In the genomic region with DNA sequence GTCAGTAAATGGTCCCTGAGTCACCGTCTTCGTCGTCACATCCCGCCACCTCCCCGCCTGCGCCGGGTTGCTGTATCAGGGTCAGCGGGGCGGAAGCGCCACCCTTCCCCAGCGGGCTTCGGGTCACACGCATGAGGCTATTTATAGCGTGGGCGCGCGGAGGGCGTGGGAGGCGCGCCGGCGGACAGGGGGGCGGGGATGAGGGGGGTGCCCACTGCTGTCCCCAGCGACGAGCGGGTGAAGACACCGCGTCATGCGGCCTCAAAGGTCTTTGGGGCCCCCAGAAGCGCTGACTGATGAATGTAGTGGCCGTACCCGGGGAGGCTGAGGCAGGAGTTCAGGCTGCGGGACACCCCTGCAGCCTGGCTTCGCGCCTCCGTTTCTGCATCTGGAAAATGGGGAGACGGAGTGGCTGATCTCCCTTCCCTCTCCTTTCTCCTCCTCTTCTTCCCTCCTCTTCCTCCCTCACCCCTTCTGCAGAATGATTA, we compare ENCODE assay signal across 8 cellular contexts. TPM values are rescaled to one million over a fixed set of nuclear protein-coding genes. Genes with fewer than 3 reads are reported as not detected.
A peak's percentile ranks its signal among the peaks of the same experiment; 100 is the strongest.
DNase-seq lines count a peak whose midpoint lies in the region; ATAC-seq and TF ChIP-seq lines count a peak whose summit lies in the region.

No MANE protein-coding gene starts in this region.

- intact Hi-C loops in activated CD4-positive, alpha-beta T cell treated with anti-CD3 and anti-CD28 coated beads for 36 hours (cut with DNase I, micrococcal nuclease) = loop anchor here in 1 of 2 experiments (10.0 kb wide), 1 partner anchor 235 kb away; no protein-coding TSS in a partner anchor
- intact Hi-C loops in prostate gland (cut with DNase I) = no loop called here

- H3K4ac ChIP-seq in mesenchymal stem cell (ENCODE audit: low read depth in 1 of 2, low read length in 2 of 2) = no peak overlapping the region

- no peaks in the 10 kb centered on the region for H3K9me3 ChIP-seq in CD8-positive, alpha-beta memory T cell (ENCODE audit: low read length)
- H3K9me3 ChIP-seq in ectodermal cell (ENCODE audit: control insufficient read depth, low read length) = no peaks in the 10 kb centered on the region
- no peaks in the 10 kb centered on the region for H3K9me3 ChIP-seq in mesenchymal stem cell (ENCODE audit: control insufficient read depth, low read length)
- no peaks in the 10 kb centered on the region for H3K9me3 ChIP-seq in prostate gland

- H4K8ac ChIP-seq in mesenchymal stem cell (ENCODE audit: low read length) = peak overlapping the region; percentile 21

- H3K27me3 Mint-ChIP-seq in CD8-positive, alpha-beta memory T cell = peaks cover 52 to 73% of the 10 kb centered on the region in 2 donors
- peaks cover 48% of the 10 kb centered on the region for H3K27me3 Mint-ChIP-seq in activated CD4-positive, alpha-beta T cell treated with anti-CD3 and anti-CD28 coated beads for 36 hours

- no peaks in the 10 kb centered on the region for H3K36me3 ChIP-seq in CD8-positive, alpha-beta memory T cell (ENCODE audit: insufficient read depth, low read length)
- H3K36me3 ChIP-seq in ectodermal cell (ENCODE audit: control insufficient read depth, insufficient read depth, low read length) (no peaks in the 10 kb centered on the region), mesenchymal stem cell (ENCODE audit: control insufficient read depth in 1 of 2, insufficient read depth in 2 of 2, low read depth in 1 of 2, low read length in 2 of 2) (no peaks in the 10 kb centered on the region), prostate gland (no peaks in the 10 kb centered on the region)

- H3K9ac ChIP-seq in mesenchymal stem cell (ENCODE audit: low read length) = peak overlapping the region; percentile 62

- H2AFZ ChIP-seq in mesenchymal stem cell (ENCODE audit: low read depth, low read length) = no peak overlapping the region

- peaks cover 12 to 13% (median 13%) of the 10 kb centered on the region in 3 donors for H3K4me1 Mint-ChIP-seq in CD8-positive, alpha-beta memory T cell
- peaks cover 5% of the 10 kb centered on the region for H3K4me1 Mint-ChIP-seq in activated CD4-positive, alpha-beta T cell treated with anti-CD3 and anti-CD28 coated beads for 36 hours

- H3K18ac ChIP-seq in mesenchymal stem cell (ENCODE audit: low read depth in 1 of 2, low read length in 2 of 2) = no peak overlapping the region

- peak overlapping the region; percentile 10 for H3K4me2 ChIP-seq in mesenchymal stem cell (ENCODE audit: low read length, poor library complexity, severe bottlenecking)

- no peaks in the 10 kb centered on the region for H3K36me3 Mint-ChIP-seq in CD8-positive, alpha-beta memory T cell
- H3K36me3 Mint-ChIP-seq in activated CD4-positive, alpha-beta T cell treated with anti-CD3 and anti-CD28 coated beads for 36 hours (ENCODE audit: low read depth) = no peaks in the 10 kb centered on the region

- H3K14ac ChIP-seq in mesenchymal stem cell (ENCODE audit: low read length in 2 of 2) = no peak overlapping the region

- peak overlapping the region in 6 of 7 donors; percentile 34 to 86 (median 60) for H3K4me3 Mint-ChIP-seq in CD8-positive, alpha-beta memory T cell
- H3K4me3 Mint-ChIP-seq in activated CD4-positive, alpha-beta T cell treated with anti-CD3 and anti-CD28 coated beads for 36 hours = peak overlapping the region; percentile 18

- POLR2A ChIA-PET in CD8-positive, alpha-beta memory T cell (lab: Charles Lee) = no interaction called here
- POLR2A ChIA-PET in activated CD4-positive, alpha-beta T cell treated with anti-CD3 and anti-CD28 coated beads for 36 hours (lab: Charles Lee) = no interaction called here

- ATAC-seq in HG03432 (IDR thresholded peaks at IDR 0.05; ENCODE audit: unreplicated experiment) = peak; percentile 60
- peak; percentile 83 for ATAC-seq in activated CD4-positive, alpha-beta T cell treated with anti-CD3 and anti-CD28 coated beads for 36 hours

- H3K79me1 ChIP-seq in mesenchymal stem cell (replicated peaks; ENCODE audit: low read length, poor library complexity, severe bottlenecking) = no peaks in the 10 kb centered on the region

- H3K27me3 ChIP-seq in CD8-positive, alpha-beta memory T cell (ENCODE audit: insufficient read depth, low read length, poor library complexity, severe bottlenecking) = peaks cover 28% of the 10 kb centered on the region
- peaks cover 21% of the 10 kb centered on the region for H3K27me3 ChIP-seq in ectodermal cell (ENCODE audit: control insufficient read depth, insufficient read depth, low read length, poor library complexity, severe bottlenecking)
- H3K27me3 ChIP-seq in mesenchymal stem cell (ENCODE audit: control insufficient read depth in 1 of 2, insufficient read depth in 1 of 2, low read length in 2 of 2) = peaks cover 55 to 60% of the 10 kb centered on the region in 2 experiments
- no peaks in the 10 kb centered on the region for H3K27me3 ChIP-seq in prostate gland (replicated peaks; ENCODE audit: insufficient read depth)

- no peak for TF ChIP-seq CTCF in prostate gland (IDR thresholded peaks at IDR 0.05)

- no peak overlapping the region for H3K4me3 ChIP-seq in CD8-positive, alpha-beta memory T cell (ENCODE audit: low read length)
- H3K4me3 ChIP-seq in ectodermal cell (ENCODE audit: insufficient read depth, low read depth, low read length) (peak overlapping the region; percentile 19), mesenchymal stem cell (ENCODE audit: insufficient read depth in 1 of 2, low read depth in 1 of 2, low read length in 2 of 2) (peak overlapping the region in 1 of 2 experiments; percentile 53), prostate gland (no peak overlapping the region)

- H4K91ac ChIP-seq in mesenchymal stem cell (ENCODE audit: low read length) = no peak overlapping the region

- DNase-seq in CD8-positive, alpha-beta memory T cell = peak in 4 of 5 donors; percentile 26 to 68 (median 54)
- peak; percentile 65 for DNase-seq in activated CD4-positive, alpha-beta T cell treated with anti-CD3 and anti-CD28 coated beads for 36 hours
- DNase-seq in mesenchymal stem cell = peak; percentile 96
- DNase-seq in stimulated activated CD8-positive, alpha-beta memory T cell treated with anti-CD3 and anti-CD28 coated beads, Interleukin-7, amount 100 ng/mL, for 48 hours (ENCODE audit: extremely low read depth in 1 of 2, low read depth in 1 of 2) = peak; percentile 47 to 50
- DNase-seq in NCI-H1092 treated with DMSO at 0.1 percent for 48 hours (lab: John Stamatoyannopoulos, UW) = no peak
- no peak for DNase-seq in prostate gland (ENCODE audit: low spot score)

- H2AK5ac ChIP-seq in mesenchymal stem cell (ENCODE audit: low read length, severe bottlenecking) = no peak overlapping the region

- H3K27ac ChIP-seq in CD8-positive, alpha-beta memory T cell (ENCODE audit: low read depth, low read length) = no peak overlapping the region
- H3K27ac ChIP-seq in ectodermal cell (ENCODE audit: insufficient read depth, low read depth, low read length, poor library complexity, severe bottlenecking) = no peak overlapping the region
- no peak overlapping the region for H3K27ac ChIP-seq in mesenchymal stem cell (ENCODE audit: low read length, poor library complexity, severe bottlenecking)
- no peak overlapping the region for H3K27ac ChIP-seq in prostate gland

- WGBS in ectodermal cell, 2 experiments = 4% methylated on average over 37 of the region's 37 CpGs
- 2% methylated on average over 32 of the region's 37 CpGs for WGBS in mesenchymal stem cell
- WGBS in prostate gland = 6% methylated on average over 37 of the region's 37 CpGs

- no peak overlapping the region for H3K23ac ChIP-seq in mesenchymal stem cell (ENCODE audit: low read length in 2 of 2)

- H3K4me1 ChIP-seq in CD8-positive, alpha-beta memory T cell (ENCODE audit: insufficient read depth, low read length) = peaks cover 9% of the 10 kb centered on the region
- H3K4me1 ChIP-seq in ectodermal cell (ENCODE audit: control insufficient read depth, insufficient read depth, low read length) = peaks cover 10% of the 10 kb centered on the region
- H3K4me1 ChIP-seq in mesenchymal stem cell (ENCODE audit: control insufficient read depth, insufficient read depth, low read depth, low read length) = peaks cover 6% of the 10 kb centered on the region
- no peaks in the 10 kb centered on the region for H3K4me1 ChIP-seq in prostate gland (replicated peaks)

- no peak overlapping the region for H2BK120ac ChIP-seq in mesenchymal stem cell (ENCODE audit: low read depth, low read length)

- H2BK5ac ChIP-seq in mesenchymal stem cell (ENCODE audit: low read depth, low read length, poor library complexity, severe bottlenecking) = no peak overlapping the region

- CTCF ChIA-PET in CD8-positive, alpha-beta memory T cell (lab: Charles Lee) = no interaction called here
- CTCF ChIA-PET in activated CD4-positive, alpha-beta T cell treated with anti-CD3 and anti-CD28 coated beads for 36 hours (lab: Charles Lee) = no interaction called here

- no peak for TF ChIP-seq POLR2A in prostate gland (IDR thresholded peaks at IDR 0.05)

- H3K27ac Mint-ChIP-seq in CD8-positive, alpha-beta memory T cell = peak overlapping the region in 2 of 8 donors; percentile 32 to 66
- no peak overlapping the region for H3K27ac Mint-ChIP-seq in activated CD4-positive, alpha-beta T cell treated with anti-CD3 and anti-CD28 coated beads for 36 hours

- no peak overlapping the region for H2BK12ac ChIP-seq in mesenchymal stem cell (ENCODE audit: low read length in 2 of 2)

- no peak overlapping the region for H2BK15ac ChIP-seq in mesenchymal stem cell (ENCODE audit: low read depth, poor library complexity, severe bottlenecking)

- no peaks in the 10 kb centered on the region for H3K9me3 Mint-ChIP-seq in CD8-positive, alpha-beta memory T cell
- H3K9me3 Mint-ChIP-seq in activated CD4-positive, alpha-beta T cell treated with anti-CD3 and anti-CD28 coated beads for 36 hours (ENCODE audit: low read depth) = no peaks in the 10 kb centered on the region

RNA-seq across cellular contexts. Expression of a gene that starts 7.9 kb away (rescaled TPM):
- not detected for total RNA-seq in CD8-positive, alpha-beta memory T cell
- polyA plus RNA-seq in CD8-positive, alpha-beta memory T cell = not detected
- under 1 TPM; 0.02 to 0.04 TPM for total RNA-seq in activated CD4-positive, alpha-beta T cell treated with anti-CD3 and anti-CD28 coated beads for 36 hours
- 0.96 TPM for polyA plus RNA-seq in ectodermal cell (2013, experiment 1 of 4)
- 0.91 TPM for polyA plus RNA-seq in ectodermal cell (2013, experiment 2 of 4)
- polyA plus RNA-seq in ectodermal cell (2013, experiment 3 of 4) = 0.96 TPM
- 0.93 TPM for polyA plus RNA-seq in ectodermal cell (2013, experiment 4 of 4)
- polyA plus RNA-seq in mesenchymal stem cell (2013, experiment 1 of 2) = 0.43 TPM
- 0.37 TPM for polyA plus RNA-seq in mesenchymal stem cell (2013, experiment 2 of 2)
- total RNA-seq in prostate gland = 1 to 10 TPM in 1 of 2 donors, under 1 TPM in 1; 0.14 to 2.4 TPM

RNA-seq across cellular contexts. Expression of a gene that starts 39.0 kb away (rescaled TPM):
- 10 to 100 TPM; 66.1 to 72.3 TPM for total RNA-seq in CD8-positive, alpha-beta memory T cell
- 43.0 TPM for polyA plus RNA-seq in CD8-positive, alpha-beta memory T cell
- 10 to 100 TPM; 57.6 to 79.3 TPM for total RNA-seq in activated CD4-positive, alpha-beta T cell treated with anti-CD3 and anti-CD28 coated beads for 36 hours
- 62.7 TPM for polyA plus RNA-seq in ectodermal cell (2013, experiment 1 of 4)
- polyA plus RNA-seq in ectodermal cell (2013, experiment 2 of 4) = 70.2 TPM
- 46.1 TPM for polyA plus RNA-seq in ectodermal cell (2013, experiment 3 of 4)
- polyA plus RNA-seq in ectodermal cell (2013, experiment 4 of 4) = 42.3 TPM
- 30.5 TPM for polyA plus RNA-seq in mesenchymal stem cell (2013, experiment 1 of 2)
- polyA plus RNA-seq in mesenchymal stem cell (2013, experiment 2 of 2) = 31.4 TPM
- total RNA-seq in prostate gland = 10 to 100 TPM; 34.9 to 61.1 TPM

Comparison
In these comparisons a context has a peak if more than half of its experiments do, and no peak if none do; other contexts are left out.
1. DNase-seq: peak in CD8-positive, alpha-beta memory T cell (4 of 5), activated CD4-positive, alpha-beta T cell treated with anti-CD3 and anti-CD28 coated beads for 36 hours (single experiment), mesenchymal stem cell (single experiment) and stimulated activated CD8-positive, alpha-beta memory T cell treated with anti-CD3 and anti-CD28 coated beads, Interleukin-7, amount 100 ng/mL, for 48 hours (2 of 2); none in NCI-H1092 treated with DMSO at 0.1 percent for 48 hours (single experiment) and prostate gland (single experiment).